ENCODE assay signal across 11 cellular contexts in the genomic region with DNA sequence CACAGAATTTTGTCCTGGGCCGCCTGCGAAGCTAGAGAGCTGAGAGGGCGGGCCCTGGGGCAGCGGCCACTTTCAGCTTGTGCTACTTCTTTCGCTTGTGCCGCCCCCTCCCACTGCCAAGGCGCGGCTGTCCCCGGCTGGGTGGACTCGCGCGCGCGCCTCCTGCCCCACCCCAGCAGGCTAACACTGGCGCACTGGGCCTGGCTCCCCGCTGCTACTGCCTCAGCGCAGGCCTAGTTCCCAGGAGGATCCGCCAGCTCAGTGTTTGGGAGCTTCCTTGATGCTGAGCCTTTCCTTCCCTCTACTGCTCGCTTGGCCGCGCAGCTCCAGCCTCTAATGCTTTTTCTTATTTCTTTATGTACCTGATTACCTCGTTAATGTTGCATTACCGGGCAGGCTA. TPM values are rescaled to one million over a fixed set of nuclear protein-coding genes. Genes with fewer than 3 reads are reported as not detected.
DNase-seq lines count a peak whose midpoint lies in the region; ATAC-seq, FAIRE-seq and TF ChIP-seq lines count a peak whose summit lies in the region.
"Had no signal": no experiment of that assay in that cellular context is flagged by ENCODE, and none has a peak within 500 bp of the region (broad histone marks: within the 10 kb centered on the region; RNA-seq: fewer than 3 reads in every experiment).

No MANE protein-coding gene starts in this region.

- peaks cover 16% of the 10 kb centered on the region for H3K27me3 ChIP-seq in iPS-20b (ENCODE audit: insufficient read depth, low read length)

- no peak overlapping the region; the same call in 1 of the 2 replicates for H3K9ac ChIP-seq in iPS-20b (ENCODE audit: low read depth, low read length)

- no peaks in the 10 kb centered on the region for H3K9me3 ChIP-seq in iPS-20b (ENCODE audit: insufficient read depth, low read depth, low read length)

- H3K27ac ChIP-seq in coronary artery (no peak overlapping the region), iPS-20b (ENCODE audit: low read length) (no peak overlapping the region)
- H3K27ac ChIP-seq: skin epidermis had no signal

- no peaks in the 10 kb centered on the region for H3K36me3 ChIP-seq in iPS-20b (ENCODE audit: insufficient read depth, low read depth, low read length)

- TF ChIP-seq CTCF in coronary artery (IDR thresholded peaks at IDR 0.05) = no peak

- no peak for TF ChIP-seq POLR2A in GM12892 (IDR thresholded peaks at IDR 0.05; ENCODE audit: low read depth, low read length)

- peak overlapping the region; percentile 45 for H3K4me3 ChIP-seq in coronary artery
- peak overlapping the region; percentile 64 for H3K4me3 ChIP-seq in iPS-20b (ENCODE audit: low read length)
- H3K4me3 ChIP-seq: skin epidermis had no signal

- FAIRE-seq in GM12892 (lab: Jason Lieb, UNC) = no peak

- peaks cover 11% of the 10 kb centered on the region; the same call in 1 of the 2 replicates for H3K4me1 ChIP-seq in iPS-20b (ENCODE audit: insufficient read depth, low read length)

- no peak for ATAC-seq in HG02970 (IDR thresholded peaks at IDR 0.05; ENCODE audit: low FRiP score, unreplicated experiment)

- DNase-seq in GM03348 (ENCODE audit: low spot score) (peak; percentile 49), coronary artery (ENCODE audit: low spot score) (no peak), retina (peak; percentile 64), NCI-H1436 (lab: John Stamatoyannopoulos, UW) (no peak), NCI-H1105 (lab: John Stamatoyannopoulos, UW) (no peak), GM12892 (ENCODE audit: insufficient read length) (no peak)
- DNase-seq: activated gamma-delta T cell; NK-92 treated with Interleukin-12 subunit alpha and Interleukin-12 subunit beta, amount 100 ng/mL, for 24 hours had no signal

RNA-seq across cellular contexts. Expression of a gene that starts 27.4 kb away (rescaled TPM):
- polyA plus RNA-seq in GM12892 (2012; ENCODE audit: missing spikeins) = 81.9 TPM

Comparison
In these comparisons a context has a peak if more than half of its experiments do, and no peak if none do; other contexts are left out.
1. DNase-seq: peak in GM03348 (single experiment) and retina (single experiment); none in coronary artery (single experiment), NCI-H1436 (single experiment), NCI-H1105 (single experiment) and GM12892 (single experiment).